In genomic region chr6:157990321-157991066, GRCh38 we compare ENCODE assay signal across 8 cellular contexts. TPM values are rescaled to one million over a fixed set of nuclear protein-coding genes. Genes with fewer than 3 reads are reported as not detected.
DNase-seq lines count a peak whose midpoint lies in the region; ATAC-seq and FAIRE-seq lines count a peak whose summit lies in the region.

No MANE protein-coding gene starts in this region.

- H3K9me3 ChIP-seq in skeletal muscle tissue (ENCODE audit: control insufficient read depth in 3 of 3, low read length in 3 of 3) (no peaks in the 10 kb centered on the region), small intestine (ENCODE audit: control insufficient read depth, low read depth) (no peaks in the 10 kb centered on the region)

- no peaks in the 10 kb centered on the region for H3K36me3 Mint-ChIP-seq in central memory CD8-positive, alpha-beta T cell (ENCODE audit: insufficient read depth)

- no peak for FAIRE-seq in small intestine (lab: Jason Lieb, UNC)

- no peak overlapping the region for H3K27ac Mint-ChIP-seq in central memory CD8-positive, alpha-beta T cell (ENCODE audit: low read depth)

- 67 to 77% (median 69%) methylated on average over 15 of the region's 15 CpGs for WGBS in small intestine, 3 donors

- H3K9me3 Mint-ChIP-seq in central memory CD8-positive, alpha-beta T cell: no peaks in the 10 kb centered on the region

- H3K27me3 ChIP-seq in skeletal muscle tissue (ENCODE audit: control insufficient read depth in 3 of 3, insufficient read depth in 3 of 3, low read length in 3 of 3): no peaks in the 10 kb centered on the region
- H3K27me3 ChIP-seq in small intestine (ENCODE audit: control insufficient read depth in 2 of 2, insufficient read depth in 2 of 2, low read length in 2 of 2): no peaks in the 10 kb centered on the region

- H3K4me3 Mint-ChIP-seq in central memory CD8-positive, alpha-beta T cell: peak overlapping the region; percentile 43

- peak overlapping the region in 2 of 3 donors; percentile 32 to 40 for H3K9ac ChIP-seq in skeletal muscle tissue (ENCODE audit: low read depth in 1 of 3, low read length in 3 of 3)

- no peaks in the 10 kb centered on the region for H3K36me3 ChIP-seq in skeletal muscle tissue (ENCODE audit: control insufficient read depth in 3 of 3, insufficient read depth in 3 of 3, low read length in 3 of 3)
- H3K36me3 ChIP-seq in small intestine (ENCODE audit: control insufficient read depth in 2 of 2, insufficient read depth in 2 of 2, low read length in 2 of 2): no peaks in the 10 kb centered on the region

- no peaks in the 10 kb centered on the region for H3K27me3 Mint-ChIP-seq in central memory CD8-positive, alpha-beta T cell

- peaks cover 7% of the 10 kb centered on the region for H3K4me1 Mint-ChIP-seq in central memory CD8-positive, alpha-beta T cell

- H3K4me1 ChIP-seq in skeletal muscle tissue (ENCODE audit: control insufficient read depth in 3 of 3, insufficient read depth in 3 of 3, low read length in 3 of 3): peaks cover 22 to 31% (median 30%) of the 10 kb centered on the region in 3 donors
- peaks cover 0 to 2% of the 10 kb centered on the region in 2 donors for H3K4me1 ChIP-seq in small intestine (ENCODE audit: control insufficient read depth in 2 of 2, insufficient read depth in 1 of 2, low read depth in 1 of 2, low read length in 1 of 2)

- H3K4me3 ChIP-seq in skeletal muscle tissue (ENCODE audit: low read length in 3 of 3): peak overlapping the region in 2 of 3 donors; percentile 23 to 45
- no peak overlapping the region for H3K4me3 ChIP-seq in small intestine (ENCODE audit: low read depth in 1 of 2, low read length in 2 of 2)

- ATAC-seq in GM19351 (IDR thresholded peaks at IDR 0.05; ENCODE audit: unreplicated experiment): peak; percentile 61
- ATAC-seq in central memory CD8-positive, alpha-beta T cell (replicated peaks; ENCODE audit: extremely low read depth, poor library complexity, severe bottlenecking): no peak

- peak; percentile 40 for DNase-seq in NCI-H2171 (lab: John Stamatoyannopoulos, UW)
- DNase-seq in central memory CD8-positive, alpha-beta T cell (ENCODE audit: low spot score in 2 of 2): no peak
- DNase-seq in COR-L47 (lab: John Stamatoyannopoulos, UW): no peak
- DNase-seq in small intestine: no peak
- no peak for DNase-seq in iPS-NIHi11 (ENCODE audit: low spot score)
- no peak for DNase-seq in NCI-H526 treated with DMSO at 0.1 percent for 48 hours (lab: John Stamatoyannopoulos, UW)

- no peak overlapping the region for H3K27ac ChIP-seq in skeletal muscle tissue (ENCODE audit: low read depth, low read length)
- no peak overlapping the region for H3K27ac ChIP-seq in small intestine (ENCODE audit: low read depth in 1 of 2, low read length in 1 of 2)

RNA-seq across cellular contexts. Expression of gene SYNJ2, which starts 8.8 kb away (rescaled TPM):
- 8.4 TPM for total RNA-seq in skeletal muscle tissue
- 1 to 10 TPM; 7.0 to 9.4 (median 9.4) TPM for polyA plus RNA-seq in small intestine

Comparison
In these comparisons a context has a peak if more than half of its experiments do, and no peak if none do; other contexts are left out.
1. H3K4me3 ChIP-seq: peak in skeletal muscle tissue (2 of 3); none in small intestine (0 of 2).